Comparison of ENCODE assay signal across 10 cellular contexts in the genomic region with DNA sequence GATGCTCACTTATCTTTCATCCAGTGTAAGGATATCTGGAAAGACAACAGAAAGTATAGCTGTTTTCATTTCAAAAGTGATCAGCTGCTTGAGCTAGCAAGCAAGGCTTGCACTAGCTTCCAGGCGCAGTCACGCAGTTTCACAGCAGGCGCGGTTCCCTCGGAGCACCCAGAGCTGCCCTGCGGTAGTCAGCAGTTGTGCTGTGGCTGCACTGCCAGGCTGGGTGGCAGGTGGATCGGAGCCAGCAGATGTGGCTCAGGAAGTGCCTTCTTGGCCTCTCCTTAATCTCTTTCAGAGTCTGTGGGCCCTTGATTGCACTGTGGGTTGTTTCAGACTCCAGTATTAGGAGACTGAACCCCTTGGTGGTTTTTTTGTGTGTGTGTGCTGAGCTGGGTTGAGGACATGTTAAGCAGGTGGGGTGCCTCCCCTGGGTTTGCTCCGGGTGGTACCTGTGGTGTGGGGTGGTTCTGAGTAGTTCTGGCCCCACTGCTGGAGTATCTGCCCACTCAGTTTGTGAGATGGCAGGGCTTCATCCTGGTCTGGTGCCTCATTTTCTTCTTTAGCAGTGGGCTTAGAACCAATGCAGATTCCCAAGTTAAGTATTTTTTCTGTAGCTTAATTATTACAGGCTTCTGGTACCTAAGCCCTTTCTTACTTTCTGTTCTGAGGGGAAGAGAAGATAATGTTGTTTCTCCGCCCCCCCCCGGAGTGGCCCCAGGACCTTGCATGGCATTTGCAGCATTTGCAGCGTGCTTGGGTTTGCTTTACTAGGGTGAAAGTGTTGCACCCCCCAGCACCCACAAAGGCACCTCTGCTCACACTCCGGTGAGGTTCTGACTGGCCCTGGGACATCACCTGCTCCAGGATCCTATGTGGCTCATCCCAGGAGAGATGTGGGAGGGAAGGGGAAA. TPM values are rescaled to one million over a fixed set of nuclear protein-coding genes. Genes with fewer than 3 reads are reported as not detected.
DNase-seq lines count a peak whose midpoint lies in the region; ATAC-seq and TF ChIP-seq lines count a peak whose summit lies in the region.
"Had no signal": no experiment of that assay in that cellular context is flagged by ENCODE, and none has a peak within 500 bp of the region (broad histone marks: within the 10 kb centered on the region; RNA-seq: fewer than 3 reads in every experiment).

No MANE protein-coding gene starts in this region.

- H3K36me3 ChIP-seq in RWPE2 (ENCODE audit: low read depth), result peaks cover 26% of the 10 kb centered on the region

- peaks cover 28% of the 10 kb centered on the region for H3K4me1 ChIP-seq in RWPE2 (ENCODE audit: insufficient read depth, poor library complexity, severe bottlenecking)

- H3K27ac ChIP-seq in RWPE2 (ENCODE audit: poor library complexity, severe bottlenecking), result no peak overlapping the region
- H3K27ac ChIP-seq: suprapubic skin had no signal

- H3K27ac Mint-ChIP-seq in brain, result peak overlapping the region; percentile 21 to 57 (median 31)

- H3K27me3 Mint-ChIP-seq in brain, result no peaks in the 10 kb centered on the region

- DNase-seq in activated CD4-positive, alpha-beta T cell treated with anti-CD3 and anti-CD28 coated beads for 1 hour, result peak; percentile 15
- DNase-seq in activated CD4-positive, alpha-beta T cell treated with anti-CD3 and anti-CD28 coated beads, Interleukin-2, amount 50 U/mL, for 4 hours, result no peak
- DNase-seq in RWPE2 (ENCODE audit: low spot score) (peak; percentile 60), T-helper 9 cell (no peak), CD1c-positive myeloid dendritic cell (ENCODE audit: extremely low spot score) (no peak)
- DNase-seq in stimulated activated naive CD4-positive, alpha-beta T cell (lab: John Stamatoyannopoulos, UW), result peak in 5 of 6 experiments; percentile 4 to 56 (median 11)
- DNase-seq: mesendoderm had no signal

- no peaks in the 10 kb centered on the region for H3K27me3 ChIP-seq in RWPE2 (ENCODE audit: insufficient read depth, poor library complexity, severe bottlenecking)
- H3K27me3 ChIP-seq: suprapubic skin had no signal

- H3K36me3 Mint-ChIP-seq in brain, result peaks cover 25% of the 10 kb centered on the region

- ATAC-seq in RWPE2 (ENCODE audit: low read depth) (no peak), GM18858 (IDR thresholded peaks at IDR 0.05; ENCODE audit: unreplicated experiment) (no peak)

- H3K9me3 Mint-ChIP-seq in brain, result no peaks in the 10 kb centered on the region

- no peak overlapping the region for H3K4me3 ChIP-seq in RWPE2 (ENCODE audit: severe bottlenecking)
- H3K4me3 ChIP-seq: suprapubic skin had no signal

- peak overlapping the region in 4 of 5 experiments; percentile 7 to 45 (median 26) for H3K4me3 Mint-ChIP-seq in brain

- peaks cover 96% of the 10 kb centered on the region for H3K4me1 Mint-ChIP-seq in brain

- H3K9me3 ChIP-seq in RWPE2 (ENCODE audit: severe bottlenecking), result no peaks in the 10 kb centered on the region
- H3K9me3 ChIP-seq: suprapubic skin had no signal

- TF ChIP-seq CTCF in RWPE2 (IDR thresholded peaks at IDR 0.05; ENCODE audit: poor library complexity, severe bottlenecking) (no peak), brain (conservative IDR thresholded peaks at IDR 0.05) (no peak)

RNA-seq across cellular contexts. Expression of a gene that starts 16.4 kb away (rescaled TPM):
- polyA plus RNA-seq in brain (ENCODE audit: insufficient read depth, low read depth, low replicate concordance), result 20.8 TPM

Comparison
In these comparisons a context has a peak if more than half of its experiments do, and no peak if none do; other contexts are left out.
1. DNase-seq: peak in activated CD4-positive, alpha-beta T cell treated with anti-CD3 and anti-CD28 coated beads for 1 hour (single experiment), RWPE2 (single experiment) and stimulated activated naive CD4-positive, alpha-beta T cell (5 of 6); none in activated CD4-positive, alpha-beta T cell treated with anti-CD3 and anti-CD28 coated beads, Interleukin-2, amount 50 U/mL, for 4 hours (0 of 2), T-helper 9 cell (single experiment) and CD1c-positive myeloid dendritic cell (single experiment).